Comparison of ENCODE assay signal across 17 cellular contexts in the genomic region with DNA sequence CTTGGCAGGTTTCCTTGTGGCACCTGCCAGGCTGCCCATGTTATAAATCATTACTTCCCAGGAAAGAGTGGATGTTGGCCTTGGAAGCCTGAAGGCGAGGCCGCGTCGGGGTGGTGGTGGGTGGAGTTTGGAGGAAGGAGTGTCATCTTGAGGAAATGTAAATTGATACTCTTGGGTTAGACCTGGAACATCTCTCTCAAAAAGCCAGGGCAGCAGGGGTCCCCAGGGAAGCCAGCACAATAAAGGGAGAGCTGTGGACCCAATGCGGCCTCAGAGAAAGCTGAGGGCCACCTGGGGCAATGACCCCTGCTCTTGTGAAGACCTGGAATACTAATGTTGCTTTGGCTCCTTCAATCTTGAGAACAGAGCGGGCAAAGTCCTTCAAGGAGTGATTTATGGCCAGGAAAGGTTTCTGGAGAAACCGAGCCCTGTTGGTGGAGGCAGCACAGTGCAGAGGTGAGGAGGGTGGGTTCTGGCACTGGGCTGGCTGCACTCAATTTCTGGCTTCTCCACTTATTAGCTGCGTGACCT. TPM values are rescaled to one million over a fixed set of nuclear protein-coding genes. Genes with fewer than 3 reads are reported as not detected.
DNase-seq lines count a peak whose midpoint lies in the region; ATAC-seq and TF ChIP-seq lines count a peak whose summit lies in the region.
"Had no signal": no experiment of that assay in that cellular context is flagged by ENCODE, and none has a peak within 500 bp of the region (broad histone marks: within the 10 kb centered on the region; RNA-seq: fewer than 3 reads in every experiment).

No MANE protein-coding gene starts in this region.

- H3K9me3 ChIP-seq in IMR-90 (ENCODE audit: control insufficient read depth, insufficient read depth, low read length) (peaks cover 8% of the 10 kb centered on the region), duodenal mucosa (ENCODE audit: control insufficient read depth in 1 of 2, low read length in 2 of 2) (no peaks in the 10 kb centered on the region), parathyroid adenoma (ENCODE audit: control insufficient read depth, low read length) (no peaks in the 10 kb centered on the region)
- H3K9me3 ChIP-seq: lower lobe of right lung had no signal

- H3K4me2 ChIP-seq in IMR-90 (ENCODE audit: low read depth, low read length) (no peak overlapping the region), parathyroid adenoma (ENCODE audit: low read length) (no peak overlapping the region)

- H2BK15ac ChIP-seq in IMR-90 (ENCODE audit: low read depth, low read length), result no peak overlapping the region

- H4K5ac ChIP-seq in IMR-90 (ENCODE audit: low read depth, low read length), result no peak overlapping the region

- H3K79me2 ChIP-seq in parathyroid adenoma, result no peaks in the 10 kb centered on the region

- H3K56ac ChIP-seq in IMR-90 (ENCODE audit: extremely low read depth, insufficient read depth, low read length), result no peak overlapping the region

- no peak overlapping the region for H3K18ac ChIP-seq in IMR-90 (ENCODE audit: low read depth, low read length)

- CTCF ChIA-PET in IMR-90 (lab: Yijun Ruan, JAX), result no interaction called here

- no peak overlapping the region for H4K91ac ChIP-seq in IMR-90 (ENCODE audit: insufficient read depth, low read depth, low read length)

- WGBS in IMR-90 (ENCODE audit: extremely low coverage in 2 of 2, insufficient read length in 1 of 2), 2 experiments, result 78% methylated on average over 1 of the region's 8 CpGs; no CpG with 5 or more reads in 1 of the 2 experiments

- TF ChIP-seq CTCF in CD14-positive monocyte (IDR thresholded peaks at IDR 0.05) (no peak), IMR-90 (conservative IDR thresholded peaks at IDR 0.05; ENCODE audit: low read depth, low read length) (no peak), parathyroid adenoma (IDR thresholded peaks at IDR 0.05) (no peak)

- H3K79me1 ChIP-seq in IMR-90 (ENCODE audit: low read depth in 1 of 2, low read length in 2 of 2), result no peaks in the 10 kb centered on the region

- H3K27ac Mint-ChIP-seq in CD14-positive monocyte, result no peak overlapping the region
- H3K27ac Mint-ChIP-seq: CD4-positive, CD25-positive, alpha-beta regulatory T cell; T-helper 1 cell treated with Interleukin-12 subunit alpha and Interleukin-12 subunit beta and Interleukin-4 antibody, amounts not matched to agents 30 μg/mL and 1 μg/mL, for 36 hours had no signal

- ATAC-seq in IMR-90 (ENCODE audit: low read depth) (no peak), HG02623 (IDR thresholded peaks at IDR 0.05; ENCODE audit: unreplicated experiment) (no peak), HG03520 (IDR thresholded peaks at IDR 0.05; ENCODE audit: unreplicated experiment) (no peak)
- ATAC-seq: esophagus mucosa, lower lobe of right lung had no signal

- H3K36me3 Mint-ChIP-seq in CD14-positive monocyte, result peaks cover 0 to 5% of the 10 kb centered on the region in 2 donors

- no peak overlapping the region for H3K14ac ChIP-seq in IMR-90 (replicated peaks; ENCODE audit: low read depth, low read length)

- H2BK5ac ChIP-seq in IMR-90 (ENCODE audit: low read depth, low read length, poor library complexity, severe bottlenecking), result no peak overlapping the region

- no peak overlapping the region for H2AK9ac ChIP-seq in IMR-90 (replicated peaks; ENCODE audit: low read depth, low read length, poor library complexity)

- H3K23ac ChIP-seq in IMR-90 (ENCODE audit: low read depth, low read length), result no peak overlapping the region

- H3K4ac ChIP-seq in IMR-90 (ENCODE audit: low read depth, low read length), result no peak overlapping the region

- peaks cover 3% of the 10 kb centered on the region for H3K4me1 Mint-ChIP-seq in CD14-positive monocyte
- H3K4me1 Mint-ChIP-seq: CD4-positive, CD25-positive, alpha-beta regulatory T cell had no signal

- in situ Hi-C loops in IMR-90 (cut with MboI; ENCODE audit: low sequenced_read_pairs), result no loop called here

- TF ChIP-seq POLR2A in IMR-90 (IDR thresholded peaks at IDR 0.05; ENCODE audit: low read depth, low read length), result no peak
- no peak for TF ChIP-seq POLR2A in erythroblast (IDR thresholded peaks at IDR 0.05; ENCODE audit: low read length)

- H3K36me3 ChIP-seq in IMR-90 (ENCODE audit: control insufficient read depth, insufficient read depth, low read length) (no peaks in the 10 kb centered on the region), duodenal mucosa (ENCODE audit: control insufficient read depth in 1 of 2, insufficient read depth in 2 of 2, low read length in 2 of 2) (no peaks in the 10 kb centered on the region), parathyroid adenoma (ENCODE audit: control insufficient read depth, insufficient read depth, low read length) (no peaks in the 10 kb centered on the region)
- H3K36me3 ChIP-seq: lower lobe of right lung had no signal

- no peak overlapping the region for H2BK20ac ChIP-seq in IMR-90 (ENCODE audit: low read depth, low read length)

- H2BK120ac ChIP-seq in IMR-90 (ENCODE audit: low read depth, low read length), result no peak overlapping the region

- POLR2A ChIA-PET in IMR-90 (lab: Charles Lee; ENCODE audit: unreplicated experiment), result no interaction called here

- peak overlapping the region; percentile 41 for H2AFZ ChIP-seq in IMR-90 (replicated peaks; ENCODE audit: low read length, poor library complexity)
- H2AFZ ChIP-seq in parathyroid adenoma, result peak overlapping the region; percentile 1

- H3K4me1 ChIP-seq in IMR-90 (ENCODE audit: control insufficient read depth, insufficient read depth, low read length) (no peaks in the 10 kb centered on the region), duodenal mucosa (ENCODE audit: control insufficient read depth in 1 of 2, insufficient read depth in 2 of 2, low read length in 2 of 2) (peaks cover 24 to 30% of the 10 kb centered on the region in 2 donors), parathyroid adenoma (no peaks in the 10 kb centered on the region)
- H3K4me1 ChIP-seq: lower lobe of right lung had no signal

- no peak for DNase-seq in CD14-positive monocyte (ENCODE audit: low spot score)
- no peak for DNase-seq in IMR-90
- DNase-seq in erythroblast (lab: John Stamatoyannopoulos, UW), result no peak
- DNase-seq in ureter (ENCODE audit: low spot score), result no peak
- DNase-seq: activated CD4-positive, alpha-beta T cell treated with anti-CD3 and anti-CD28 coated beads for 1 hour; CD4-positive, CD25-positive, alpha-beta regulatory T cell; GOT3; hippocampal formation; lower lobe of right lung; NCI-H1105; NCI-H526 had no signal

- peaks cover 0 to 11% (median 5%) of the 10 kb centered on the region in 3 donors for H3K27me3 Mint-ChIP-seq in CD14-positive monocyte (ENCODE audit: low read depth in 3 of 3)
- H3K27me3 Mint-ChIP-seq: CD4-positive, CD25-positive, alpha-beta regulatory T cell had no signal

- no peak for TF ChIP-seq RAD21 in IMR-90 (IDR thresholded peaks at IDR 0.05; ENCODE audit: low read length)

- H3K27ac ChIP-seq in IMR-90 (ENCODE audit: insufficient read depth, low read length) (no peak overlapping the region), duodenal mucosa (ENCODE audit: low read depth, low read length) (peak overlapping the region; percentile 58), parathyroid adenoma (no peak overlapping the region)
- H3K27ac ChIP-seq: lower lobe of right lung had no signal

- H3K4me3 ChIP-seq in IMR-90 (ENCODE audit: insufficient read depth, low read depth, low read length), result no peak overlapping the region
- peak overlapping the region; percentile 11 to 13 for H3K4me3 ChIP-seq in duodenal mucosa (ENCODE audit: low read depth in 1 of 2, low read length in 2 of 2)
- no peak overlapping the region for H3K4me3 ChIP-seq in parathyroid adenoma (ENCODE audit: low read depth, low read length)
- H3K4me3 ChIP-seq: lower lobe of right lung had no signal

- intact Hi-C loops in CD14-positive monocyte (cut with micrococcal nuclease) (no loop called here), IMR-90 (cut with micrococcal nuclease) (no loop called here)

- H3K9ac ChIP-seq in IMR-90 (ENCODE audit: low read depth, low read length), result no peak overlapping the region
- no peak overlapping the region for H3K9ac ChIP-seq in duodenal mucosa (ENCODE audit: low read depth in 1 of 2, low read length in 2 of 2)
- H3K9ac ChIP-seq in parathyroid adenoma, result no peak overlapping the region

- H3K9me3 Mint-ChIP-seq in CD14-positive monocyte, result peaks cover 0 to 7% (median 5%) of the 10 kb centered on the region in 7 donors

- no TSS peak for BruUV-seq in IMR-90 (replicated peaks; lab: Mats Ljungman, UMichigan)

- no peaks in the 10 kb centered on the region for H4K20me1 ChIP-seq in IMR-90 (ENCODE audit: insufficient read depth, low read length)

- H2AK5ac ChIP-seq in IMR-90 (ENCODE audit: low read depth, low read length), result no peak overlapping the region

- H3K9me1 ChIP-seq in IMR-90 (ENCODE audit: insufficient read depth, low read length), result no peaks in the 10 kb centered on the region

- H3K4me3 Mint-ChIP-seq in CD14-positive monocyte, result peak overlapping the region; percentile 7 to 24
- H3K4me3 Mint-ChIP-seq: CD4-positive, CD25-positive, alpha-beta regulatory T cell; T-helper 1 cell treated with Interleukin-12 subunit alpha and Interleukin-12 subunit beta and Interleukin-4 antibody, amounts not matched to agents 30 μg/mL and 1 μg/mL, for 36 hours had no signal

- H4K8ac ChIP-seq in IMR-90 (ENCODE audit: low read depth in 2 of 2, low read length in 2 of 2), result no peak overlapping the region

- dilution Hi-C loops in IMR-90 (cut with HindIII; ENCODE audit: low sequenced_read_pairs, unreplicated experiment), result no loop called here

- H3K27me3 ChIP-seq in IMR-90 (ENCODE audit: control insufficient read depth, insufficient read depth, low read length) (no peaks in the 10 kb centered on the region; the same call in 1 of the 2 replicates), duodenal mucosa (ENCODE audit: control insufficient read depth in 1 of 2, insufficient read depth in 2 of 2, low read length in 2 of 2) (no peaks in the 10 kb centered on the region), parathyroid adenoma (ENCODE audit: control insufficient read depth, insufficient read depth, low read length) (no peaks in the 10 kb centered on the region)

TF ChIP-seq in IMR-90, 13 proteins besides CTCF, POLR2A, EP300 and RAD21 (continues in another document):
- no peak for TF ChIP-seq RFX5 (IDR thresholded peaks at IDR 0.05; ENCODE audit: low read depth, low read length)
- no peak for TF ChIP-seq MAZ (IDR thresholded peaks at IDR 0.05; ENCODE audit: borderline replicate concordance, low read depth, low read length)
- TF ChIP-seq NFE2L2 (IDR thresholded peaks at IDR 0.05; ENCODE audit: low read depth, low read length), result no peak
- TF ChIP-seq SMC3 (IDR thresholded peaks at IDR 0.05; ENCODE audit: low read depth, low read length), result no peak

RNA-seq across cellular contexts. Expression of a gene that starts 26.3 kb away (rescaled TPM):
- polyA plus RNA-seq in CD14-positive monocyte (1 to 10 TPM; 1.9 to 3.6 TPM), IMR-90 (2012; rRNA removed) (12.8 and 14.9 TPM in 2 replicates)
- total RNA-seq in IMR-90 (2012; rRNA removed) (11.7 and 15.2 TPM in 2 replicates), ureter (45.3 TPM)
- polyA plus RNA-seq in IMR-90 (2012; cell fraction: cytosol; rRNA removed), result 12.6 and 14.2 TPM in 2 replicates
- polyA plus RNA-seq in IMR-90 (2012; cell fraction: nucleus; rRNA removed; ENCODE audit: low replicate concordance), result 8.7 and 9.4 TPM in 2 replicates

Comparison
In these comparisons a context has a peak if more than half of its experiments do, and no peak if none do; other contexts are left out.
1. H3K4me3 ChIP-seq: peak in duodenal mucosa (2 of 2); none in IMR-90 (single experiment) and parathyroid adenoma (single experiment).